Comparison of ENCODE assay signal across 16 cellular contexts in the genomic region with DNA sequence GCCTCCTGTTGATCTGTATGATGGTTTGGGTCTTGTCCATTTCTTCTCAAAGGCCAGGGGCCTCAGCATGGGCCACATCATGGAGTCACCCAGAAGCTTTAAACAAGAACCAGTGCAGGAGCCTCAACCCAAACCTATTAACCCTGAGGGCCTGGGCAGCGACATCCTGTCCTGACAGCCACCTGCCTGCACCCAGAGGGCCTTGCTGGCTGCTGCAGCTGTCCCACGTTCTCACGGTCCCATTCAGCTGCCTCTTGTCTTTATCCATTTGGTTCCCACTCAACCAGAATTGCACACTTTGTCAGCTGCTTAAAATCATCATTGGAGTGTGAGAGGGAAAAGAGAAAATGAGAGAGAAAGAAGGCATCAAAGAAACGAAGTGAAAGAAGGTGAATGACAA. TPM values are rescaled to one million over a fixed set of nuclear protein-coding genes. Genes with fewer than 3 reads are reported as not detected.
"Had no signal": no experiment of that assay in that cellular context is flagged by ENCODE, and none has a peak within 500 bp of the region (broad histone marks: within the 10 kb centered on the region; RNA-seq: fewer than 3 reads in every experiment).

No MANE protein-coding gene starts in this region.

- ATAC-seq: activated T-cell treated with anti-CD3 and anti-CD28 coated beads, Interleukin-2, amount 50 U/mL, for 4 hours; lower lobe of right lung; naive thymus-derived CD4-positive, alpha-beta T cell; right lobe of liver had no signal

- H3K27ac Mint-ChIP-seq: activated naive CD8-positive, alpha-beta T cell treated with anti-CD3 and anti-CD28 coated beads for 36 hours; type B pancreatic cell had no signal

- H3K4me3 Mint-ChIP-seq: activated naive CD8-positive, alpha-beta T cell treated with anti-CD3 and anti-CD28 coated beads for 36 hours; activated T-cell treated with anti-CD3 and anti-CD28 coated beads, Interleukin-2, amount 50 U/mL, for 4 hours; naive thymus-derived CD4-positive, alpha-beta T cell; type B pancreatic cell had no signal

- H3K9me3 Mint-ChIP-seq: activated naive CD8-positive, alpha-beta T cell treated with anti-CD3 and anti-CD28 coated beads for 36 hours; activated T-cell treated with anti-CD3 and anti-CD28 coated beads, Interleukin-2, amount 50 U/mL, for 4 hours; type B pancreatic cell had no signal

- H3K36me3 Mint-ChIP-seq: activated naive CD8-positive, alpha-beta T cell treated with anti-CD3 and anti-CD28 coated beads for 36 hours; naive thymus-derived CD4-positive, alpha-beta T cell; type B pancreatic cell had no signal

- H3K9me3 ChIP-seq: esophagus muscularis mucosa, lower lobe of right lung, prostate gland, right lobe of liver had no signal

- DNase-seq: activated effector memory CD4-positive, alpha-beta T cell treated with anti-CD3 and anti-CD28 coated beads, Interleukin-2, amount 50 U/mL, for 16 hours; activated naive CD8-positive, alpha-beta T cell treated with anti-CD3 and anti-CD28 coated beads for 36 hours; activated T-cell treated with anti-CD3 and anti-CD28 coated beads, Interleukin-2, amount 50 U/mL, for 4 hours; lower lobe of right lung; midbrain; naive thymus-derived CD4-positive, alpha-beta T cell; nucleus accumbens; right lobe of liver; stimulated activated CD4-positive, alpha-beta T cell treated with anti-CD3 and anti-CD28 coated beads, Interleukin-12 subunit alpha, Interleukin-12 subunit beta, amount 100 ng/mL, for 4 hours; stimulated activated naive CD4-positive, alpha-beta T cell treated with Interleukin-2 at 50 U/mL for 16 hours had no signal

- H3K4me3 ChIP-seq: dorsolateral prefrontal cortex, esophagus muscularis mucosa, lower lobe of right lung, prostate gland, right lobe of liver had no signal

RNA-seq across cellular contexts. Expression of a gene that starts 21.6 kb away (rescaled TPM):
- total RNA-seq: activated naive CD8-positive, alpha-beta T cell treated with anti-CD3 and anti-CD28 coated beads for 36 hours; bronchial epithelial cell; fibroblast of villous mesenchyme had no signal
